In genomic region chr3:157081681-157082210, GRCh38 we compare ENCODE assay signal across 9 cellular contexts.
DNase-seq lines count a peak whose midpoint lies in the region; ATAC-seq lines count a peak whose summit lies in the region.
"Had no signal": no experiment of that assay in that cellular context is flagged by ENCODE, and none has a peak within 500 bp of the region (broad histone marks: within the 10 kb centered on the region; RNA-seq: fewer than 3 reads in every experiment).

No MANE protein-coding gene starts in this region.

- DNase-seq in EH (ENCODE audit: low read depth) (peak; percentile 95), H7 (peak; percentile 87), MG63 (peak; percentile 96), glomerular visceral epithelial cell (ENCODE audit: extremely low spot score) (peak; percentile 96), posterior cingulate gyrus (peak; percentile 82 to 98 (median 94)), ureter (ENCODE audit: low spot score) (peak; percentile 90), NCI-H2029 treated with DMSO at 0.1 percent for 48 hours (lab: John Stamatoyannopoulos, UW) (no peak)

- peak; percentile 95 for ATAC-seq in activated T-helper 17 cell treated with anti-CD3 and anti-CD28 coated beads, Interleukin-2, amount 50 U/mL, for 72 hours (replicated peaks)

- H3K36me3 Mint-ChIP-seq in activated T-helper 17 cell treated with anti-CD3 and anti-CD28 coated beads, Interleukin-2, amount 50 U/mL, for 72 hours (ENCODE audit: low read depth), result no peaks in the 10 kb centered on the region

- H3K4me3 Mint-ChIP-seq in activated T-helper 17 cell treated with anti-CD3 and anti-CD28 coated beads, Interleukin-2, amount 50 U/mL, for 72 hours, result peak overlapping the region; percentile 9

- H3K36me3 ChIP-seq in H7 (replicated peaks; ENCODE audit: control insufficient read depth, insufficient read depth, low read length) (no peaks in the 10 kb centered on the region), MG63 (no peaks in the 10 kb centered on the region)

- peak overlapping the region; percentile 74 for H3K27ac Mint-ChIP-seq in activated T-helper 17 cell treated with anti-CD3 and anti-CD28 coated beads, Interleukin-2, amount 50 U/mL, for 72 hours

- peaks cover 24% of the 10 kb centered on the region for H3K4me1 Mint-ChIP-seq in activated T-helper 17 cell treated with anti-CD3 and anti-CD28 coated beads, Interleukin-2, amount 50 U/mL, for 72 hours

- no peaks in the 10 kb centered on the region for H3K27me3 Mint-ChIP-seq in activated T-helper 17 cell treated with anti-CD3 and anti-CD28 coated beads, Interleukin-2, amount 50 U/mL, for 72 hours

- H3K4me3 ChIP-seq in H7 (ENCODE audit: insufficient read depth, low read depth, low read length) (no peak overlapping the region), MG63 (no peak overlapping the region)
- H3K4me3 ChIP-seq: skin epidermis had no signal

- no peaks in the 10 kb centered on the region for H3K9me3 Mint-ChIP-seq in activated T-helper 17 cell treated with anti-CD3 and anti-CD28 coated beads, Interleukin-2, amount 50 U/mL, for 72 hours

- intact Hi-C loops in posterior cingulate gyrus (cut with DNase I), result loop anchor here (2.0 to 10.0 kb wide), 5 partner anchors 254 to 927 kb away; partner anchors contain the start of genes LEKR1, SSR3 and TIPARP

- no peaks in the 10 kb centered on the region for H3K9me3 ChIP-seq in MG63

- H3K27me3 ChIP-seq in H7 (ENCODE audit: control insufficient read depth, insufficient read depth, low read length) (peaks cover 2% of the 10 kb centered on the region; the same call in 1 of the 2 replicates), MG63 (no peaks in the 10 kb centered on the region)
